8 cellular contexts compared by ENCODE assay signal in genomic region chr7:101363196-101363733, GRCh38. TPM values are rescaled to one million over a fixed set of nuclear protein-coding genes. Genes with fewer than 3 reads are reported as not detected.
DNase-seq lines count a peak whose midpoint lies in the region; ATAC-seq and TF ChIP-seq lines count a peak whose summit lies in the region.

No MANE protein-coding gene starts in this region.

- no peak overlapping the region for H4K91ac ChIP-seq in H9 (ENCODE audit: insufficient read length, low read depth, low read length)

- no peak overlapping the region for H2BK5ac ChIP-seq in H9 (ENCODE audit: insufficient read length, low read length)

- no peak overlapping the region for H2AFZ ChIP-seq in H9 (ENCODE audit: low read length)

- H3K79me2 ChIP-seq in H9 (ENCODE audit: insufficient read depth, low read length) = peaks cover 4% of the 10 kb centered on the region; the same call in 1 of the 2 replicates

- H3K27me3 ChIP-seq in H9 (ENCODE audit: insufficient read depth, low read length) = no peaks in the 10 kb centered on the region
- H3K27me3 ChIP-seq in left lung = peaks cover 14 to 69% of the 10 kb centered on the region in 2 donors
- peaks cover 3 to 68% (median 33%) of the 10 kb centered on the region in 7 donors for H3K27me3 ChIP-seq in spleen (replicated peaks in 1 of 7)

- H3K4me2 ChIP-seq in H9 (ENCODE audit: insufficient read depth, insufficient read length, low read length) = peak overlapping the region; percentile 95

- H2BK12ac ChIP-seq in H9 (ENCODE audit: insufficient read length, low read depth, low read length) = no peak overlapping the region

- H3K79me1 ChIP-seq in H9 (ENCODE audit: insufficient read depth, low read depth, low read length, poor library complexity, severe bottlenecking) = peaks cover 6% of the 10 kb centered on the region

- H3K9ac ChIP-seq in H9 (ENCODE audit: extremely low read depth, insufficient read length, low read length) = peak overlapping the region; percentile 83

- peak overlapping the region; percentile 100 for H3K14ac ChIP-seq in H9 (ENCODE audit: insufficient read depth, low read length)

- no peak for TF ChIP-seq CTCF in H9 (conservative IDR thresholded peaks at IDR 0.05)
- no peak for TF ChIP-seq CTCF in left lung (IDR thresholded peaks at IDR 0.05)
- TF ChIP-seq CTCF in spleen (IDR thresholded peaks at IDR 0.05 in 8 of 11, conservative IDR thresholded peaks at IDR 0.05 in 3 of 11) = no peak

- H2AK5ac ChIP-seq in H9 (ENCODE audit: insufficient read length, low read length) = no peak overlapping the region

- no peak overlapping the region for H2BK120ac ChIP-seq in H9 (ENCODE audit: low read depth, low read length, poor library complexity, severe bottlenecking)

- H3K4me1 ChIP-seq in H9 (ENCODE audit: insufficient read depth, low read length) (no peaks in the 10 kb centered on the region), left lung (peaks cover 8 to 18% of the 10 kb centered on the region in 2 donors), spleen (peaks cover 8 to 25% (median 20%) of the 10 kb centered on the region in 6 donors)

- H2BK20ac ChIP-seq in H9 (ENCODE audit: low read depth, low read length, poor library complexity, severe bottlenecking) = no peak overlapping the region

- no peak overlapping the region for H3T11ph ChIP-seq in H9 (ENCODE audit: low read length)

- H3K27ac ChIP-seq in H9 (ENCODE audit: insufficient read length, low read depth, low read length) (no peak overlapping the region), left lung (no peak overlapping the region), spleen (no peak overlapping the region)

- no peak overlapping the region for H2BK15ac ChIP-seq in H9 (ENCODE audit: low read depth, low read length)

- peak overlapping the region; percentile 23 to 42 for H3K4me3 ChIP-seq in left lung
- peak overlapping the region; percentile 25 to 73 (median 45) for H3K4me3 ChIP-seq in spleen

- no peaks in the 10 kb centered on the region for H4K20me1 ChIP-seq in H9 (ENCODE audit: control insufficient read depth, insufficient read depth, insufficient read length)

- no peaks in the 10 kb centered on the region for H3K9me3 ChIP-seq in H9 (ENCODE audit: control insufficient read depth, low read depth, low read length)
- H3K9me3 ChIP-seq in left lung = no peaks in the 10 kb centered on the region
- H3K9me3 ChIP-seq in spleen = no peaks in the 10 kb centered on the region

- no peak overlapping the region; the same call in 1 of the 2 replicates for H3K4ac ChIP-seq in H9 (ENCODE audit: low read depth, low read length)

- peak overlapping the region; percentile 100 for H3K18ac ChIP-seq in H9 (ENCODE audit: insufficient read length, low read depth, low read length)

- peaks cover 8 to 21% of the 10 kb centered on the region in 2 experiments for H3K4me1 Mint-ChIP-seq in H9
- H3K4me1 Mint-ChIP-seq in central memory CD8-positive, alpha-beta T cell = no peaks in the 10 kb centered on the region

- peaks cover 7% of the 10 kb centered on the region for H3K27me3 Mint-ChIP-seq in H9 (ENCODE audit: low read depth)
- peaks cover 48% of the 10 kb centered on the region for H3K27me3 Mint-ChIP-seq in central memory CD8-positive, alpha-beta T cell

- H3K23me2 ChIP-seq in H9 (ENCODE audit: insufficient read length, low read depth, low read length, poor library complexity, severe bottlenecking) = peaks cover 5% of the 10 kb centered on the region

- no peak overlapping the region for H3K27ac Mint-ChIP-seq in H9
- no peak overlapping the region for H3K27ac Mint-ChIP-seq in central memory CD8-positive, alpha-beta T cell (ENCODE audit: low read depth)

- no peak for ATAC-seq in central memory CD8-positive, alpha-beta T cell (replicated peaks; ENCODE audit: extremely low read depth, poor library complexity, severe bottlenecking)
- ATAC-seq in left lung (no peak), GM19035 (IDR thresholded peaks at IDR 0.05; ENCODE audit: unreplicated experiment) (no peak), HG02759 (IDR thresholded peaks at IDR 0.05; ENCODE audit: unreplicated experiment) (no peak)

- H4K8ac ChIP-seq in H9 (replicated peaks; ENCODE audit: insufficient read length, low read depth, low read length) = no peak overlapping the region

- WGBS in H9 (ENCODE audit: extremely low coverage, insufficient read length, low lambda C conversion rate) = no CpG with 5 or more reads among the region's 46 CpGs
- WGBS in spleen, 5 donors = 1 to 3% (median 2%) methylated on average over 11 to 46 of the region's 46 CpGs

- peaks cover 0 to 5% of the 10 kb centered on the region in 2 experiments; a peak in 4 of 5 replicates for H3K9me3 Mint-ChIP-seq in H9
- H3K9me3 Mint-ChIP-seq in central memory CD8-positive, alpha-beta T cell = no peaks in the 10 kb centered on the region

- no peaks in the 10 kb centered on the region for H3K36me3 ChIP-seq in left lung
- no peaks in the 10 kb centered on the region for H3K36me3 ChIP-seq in spleen

- no peak overlapping the region for H3K23ac ChIP-seq in H9 (ENCODE audit: insufficient read length, low read depth, low read length)

- no peak overlapping the region for H3K56ac ChIP-seq in H9 (ENCODE audit: insufficient read length, low read depth, low read length)

- no peak overlapping the region for H4K5ac ChIP-seq in H9 (ENCODE audit: insufficient read length, low read depth, low read length)

- TF ChIP-seq POLR2A in spleen (IDR thresholded peaks at IDR 0.05) = no peak

- peak overlapping the region; percentile 81 to 94 for H3K4me3 Mint-ChIP-seq in H9
- peak overlapping the region; percentile 53 for H3K4me3 Mint-ChIP-seq in central memory CD8-positive, alpha-beta T cell

- intact Hi-C loops in left lung (cut with DNase I) = no loop called here
- intact Hi-C loops in spleen (cut with DNase I; ENCODE audit: low total_unique reads) = no loop called here

- peaks cover 10 to 31% (median 29%) of the 10 kb centered on the region in 3 experiments for H3K36me3 Mint-ChIP-seq in H9 (ENCODE audit: insufficient read depth in 1 of 3, low read depth in 3 of 3)
- H3K36me3 Mint-ChIP-seq in central memory CD8-positive, alpha-beta T cell (ENCODE audit: insufficient read depth) = no peaks in the 10 kb centered on the region

- DNase-seq in H9 (no peak), left lung (no peak), spleen (no peak), H4 (ENCODE audit: low spot score) (no peak), NOMO-1 treated with DMSO at 0.1 percent for 48 hours (lab: John Stamatoyannopoulos, UW; ENCODE audit: unreplicated experiment) (no peak)
- DNase-seq in central memory CD8-positive, alpha-beta T cell (ENCODE audit: low spot score in 2 of 2) = no peak

RNA-seq across cellular contexts. Expression of gene COL26A1, which starts 0.6 kb away (rescaled TPM):
- total RNA-seq in H9 (2021) (41.5 and 42.6 TPM in 2 replicates), left lung (under 1 TPM in 1 of 2 donors, not detected in 1; 0.76 TPM), spleen (under 1 TPM in 3 of 7 donors, not detected in 4; 0.15 to 0.23 (median 0.19) TPM)
- under 1 TPM; 0.22 to 0.32 (median 0.29) TPM for polyA plus RNA-seq in spleen
- total RNA-seq in H4 (2014; rRNA removed; shearing (Covaris generic)) = not detected in 2 replicates

RNA-seq across cellular contexts. Expression of gene IFT22, which starts 41.7 kb away (rescaled TPM):
- total RNA-seq in H9 (2021) = 19.8 and 21.3 TPM in 2 replicates
- 10 to 100 TPM; 18.8 to 27.4 TPM for total RNA-seq in left lung
- 1 to 10 TPM; 5.5 to 7.2 (median 6.5) TPM for total RNA-seq in spleen
- polyA plus RNA-seq in spleen = 10 to 100 TPM in 1 of 3 donors, 1 to 10 TPM in 2; 7.8 to 11.0 (median 8.0) TPM
- total RNA-seq in H4 (2014; rRNA removed; shearing (Covaris generic)) = 60.2 and 63.4 TPM in 2 replicates

Comparison
In these comparisons a context has a peak if more than half of its experiments do, and no peak if none do; other contexts are left out.
1. RNA of gene COL26A1, which starts 0.6 kb away (total RNA-seq): 41.5 to 42.6 TPM in H9; 0.76 TPM in left lung, 0.15 to 0.23 TPM in spleen and not detected in H4; every median in the first group is over 10 times any median in the second.